ENCODE assay signal across 9 cellular contexts in the genomic region with DNA sequence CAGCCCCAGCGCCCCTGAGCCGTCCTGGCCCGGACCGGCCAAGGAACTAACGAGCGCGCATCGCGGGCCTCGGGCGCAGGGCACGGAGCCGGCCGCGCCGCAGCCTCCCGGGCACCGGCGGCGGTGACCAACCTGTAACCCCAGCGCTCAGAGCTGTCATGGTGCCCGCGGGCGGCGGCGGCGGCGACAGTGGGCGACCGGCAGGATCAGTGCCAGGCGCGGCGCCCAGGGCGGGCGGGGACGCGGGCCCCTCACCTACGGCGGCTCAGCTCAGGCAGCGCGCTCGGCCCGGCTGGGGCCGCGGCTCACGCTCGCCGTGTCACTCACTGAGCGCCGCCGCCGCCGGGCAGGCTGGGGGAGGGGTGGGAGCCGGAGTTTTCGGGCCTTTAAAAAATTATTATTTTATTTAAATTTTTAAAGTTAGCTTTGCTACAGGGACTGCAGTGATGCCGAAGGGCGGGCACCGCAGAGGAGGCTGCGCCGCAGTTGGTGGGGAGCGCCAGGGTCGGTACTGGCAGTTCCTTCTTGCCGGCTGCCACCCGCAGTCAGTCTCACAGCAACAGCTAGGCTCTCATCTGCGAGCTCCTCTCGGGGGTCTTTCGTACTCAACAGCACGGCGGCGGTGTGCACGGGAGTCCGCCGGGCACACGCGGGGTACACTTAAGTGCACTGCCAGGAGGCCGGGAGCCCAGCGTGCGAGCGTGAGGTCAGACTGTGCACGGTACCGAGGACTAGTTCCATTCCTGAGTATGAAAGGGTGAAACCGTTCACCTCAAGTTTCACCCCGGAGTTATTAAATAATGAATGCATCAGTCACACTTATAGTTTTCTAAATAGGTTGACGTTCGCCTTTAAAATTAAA. TPM values are rescaled to one million over a fixed set of nuclear protein-coding genes. Genes with fewer than 3 reads are reported as not detected.
DNase-seq lines count a peak whose midpoint lies in the region; ATAC-seq and TF ChIP-seq lines count a peak whose summit lies in the region.
"Had no signal": no experiment of that assay in that cellular context is flagged by ENCODE, and none has a peak within 500 bp of the region (broad histone marks: within the 10 kb centered on the region; RNA-seq: fewer than 3 reads in every experiment).

A gene (minus strand): TSS at position 328 of the 862 bp plus-strand sequence. CDS start 17,382 bp downstream, outside the sequence.

- H3K27me3 Mint-ChIP-seq in activated naive CD8-positive, alpha-beta T cell treated with anti-CD3 and anti-CD28 coated beads for 36 hours, result peaks cover 52% of the 10 kb centered on the region

- no peaks in the 10 kb centered on the region for H3K36me3 ChIP-seq in A673 (ENCODE audit: insufficient read depth, low read length, poor library complexity, severe bottlenecking)
- no peaks in the 10 kb centered on the region for H3K36me3 ChIP-seq in HAP-1 (replicated peaks)
- no peaks in the 10 kb centered on the region for H3K36me3 ChIP-seq in rectal smooth muscle tissue (ENCODE audit: control insufficient read depth, insufficient read depth, low read length)

- POLR2A ChIA-PET in A673 (lab: Charles Lee; ENCODE audit: low non-redundant PET), result no interaction called here

- in situ Hi-C loops in HAP-1 (cut with MboI; ENCODE audit: low sequenced_read_pairs), result no loop called here

- no TSS peak for BruUV-seq in A673 (replicated peaks; lab: Mats Ljungman, UMichigan)

- intact Hi-C loops in A673 (cut with micrococcal nuclease; ENCODE audit: unreplicated experiment) (no loop called here), right cardiac atrium (cut with DNase I) (no loop called here)

- peaks cover 8% of the 10 kb centered on the region for H3K4me1 ChIP-seq in A673 (ENCODE audit: insufficient read depth, low read length, poor library complexity, severe bottlenecking)
- no peaks in the 10 kb centered on the region for H3K4me1 ChIP-seq in HAP-1
- no peaks in the 10 kb centered on the region for H3K4me1 ChIP-seq in right cardiac atrium (ENCODE audit: control insufficient read depth, insufficient read depth, low read length)
- H3K4me1 ChIP-seq in rectal smooth muscle tissue (ENCODE audit: control insufficient read depth, insufficient read depth, low read length), result no peaks in the 10 kb centered on the region

- no peak within 1 kb of the TSS for H3K27ac ChIP-seq in A673 (ENCODE audit: low read depth, low read length, poor library complexity, severe bottlenecking)
- peak within 1 kb of the TSS; percentile 77 for H3K27ac ChIP-seq in right cardiac atrium (ENCODE audit: low read length)
- H3K27ac ChIP-seq in rectal smooth muscle tissue (ENCODE audit: low read depth, low read length), result no peak within 1 kb of the TSS

- ATAC-seq in right cardiac atrium, result peak; percentile 86 to 88

- H3K4me3 Mint-ChIP-seq in activated naive CD8-positive, alpha-beta T cell treated with anti-CD3 and anti-CD28 coated beads for 36 hours, result peak within 1 kb of the TSS; percentile 52

- H3K9me3 ChIP-seq in A673 (ENCODE audit: low read depth, low read length, poor library complexity, severe bottlenecking) (no peaks in the 10 kb centered on the region), HAP-1 (no peaks in the 10 kb centered on the region), right cardiac atrium (ENCODE audit: control insufficient read depth, low read length) (no peaks in the 10 kb centered on the region)

- no peaks in the 10 kb centered on the region for H3K9me3 Mint-ChIP-seq in activated naive CD8-positive, alpha-beta T cell treated with anti-CD3 and anti-CD28 coated beads for 36 hours

- DNase-seq in A673 (ENCODE audit: low spot score) (peak; percentile 25), HAP-1 (ENCODE audit: low spot score in 2 of 2) (peak in 1 of 2 experiments; percentile 11), right cardiac atrium (peak; percentile 24 to 78 (median 73)), RPMI8226 (no peak), OCI-M2 (lab: John Stamatoyannopoulos, UW; ENCODE audit: unreplicated experiment) (no peak), SW480 (ENCODE audit: low spot score) (no peak)
- no peak for DNase-seq in activated naive CD8-positive, alpha-beta T cell treated with anti-CD3 and anti-CD28 coated beads for 36 hours

- 1% methylated on average over 85 of the region's 85 CpGs for WGBS in right cardiac atrium

- peaks cover 3% of the 10 kb centered on the region for H3K4me1 Mint-ChIP-seq in activated naive CD8-positive, alpha-beta T cell treated with anti-CD3 and anti-CD28 coated beads for 36 hours

- TF ChIP-seq CTCF in A673 (conservative IDR thresholded peaks at IDR 0.05; ENCODE audit: low read depth, low read length), result no peak

- no peaks in the 10 kb centered on the region for H3K36me3 Mint-ChIP-seq in activated naive CD8-positive, alpha-beta T cell treated with anti-CD3 and anti-CD28 coated beads for 36 hours

- peak within 1 kb of the TSS; percentile 52 for H3K4me3 ChIP-seq in A673 (ENCODE audit: low read depth, low read length, poor library complexity, severe bottlenecking)
- H3K4me3 ChIP-seq in HAP-1, result peak within 1 kb of the TSS; percentile 13; the same call in 1 of the 2 replicates
- H3K4me3 ChIP-seq in right cardiac atrium (ENCODE audit: low read length), result peak within 1 kb of the TSS; percentile 93
- H3K4me3 ChIP-seq in rectal smooth muscle tissue (ENCODE audit: low read length), result peak within 1 kb of the TSS; percentile 41
- H3K4me3 ChIP-seq: GM12878 had no signal

- H3K27me3 ChIP-seq in A673 (replicated peaks; ENCODE audit: insufficient read depth, low read depth, low read length, poor library complexity) (no peaks in the 10 kb centered on the region), HAP-1 (ENCODE audit: low read depth) (peaks cover 11% of the 10 kb centered on the region), right cardiac atrium (ENCODE audit: control insufficient read depth, insufficient read depth) (no peaks in the 10 kb centered on the region), rectal smooth muscle tissue (ENCODE audit: control insufficient read depth, insufficient read depth, low read length) (peaks cover 3% of the 10 kb centered on the region)

- no peak within 1 kb of the TSS for H3K9ac ChIP-seq in rectal smooth muscle tissue (ENCODE audit: low read length)

- H3K27ac Mint-ChIP-seq in activated naive CD8-positive, alpha-beta T cell treated with anti-CD3 and anti-CD28 coated beads for 36 hours, result no peak within 1 kb of the TSS

- CTCF ChIA-PET in A673 (lab: Charles Lee), result no interaction called here

RNA-seq across cellular contexts. Expression of the gene that starts here (rescaled TPM):
- 0.35 and 0.52 TPM in 2 replicates for total RNA-seq in A673 (2021)
- not detected for total RNA-seq in activated naive CD8-positive, alpha-beta T cell treated with anti-CD3 and anti-CD28 coated beads for 36 hours
- 10 to 100 TPM; 12.8 to 17.0 (median 14.9) TPM for total RNA-seq in right cardiac atrium
- 5.2 TPM for polyA plus RNA-seq in right cardiac atrium
- total RNA-seq: GM12878 had no signal

Comparison
In these comparisons a context has a peak if more than half of its experiments do, and no peak if none do; other contexts are left out.
1. Peak in DNase-seq and H3K4me3 ChIP-seq in A673; RNA of the gene not detected or under 1 TPM.
2. DNase-seq: peak in right cardiac atrium (3 of 3); none in activated naive CD8-positive, alpha-beta T cell treated with anti-CD3 and anti-CD28 coated beads for 36 hours (single experiment), RPMI8226 (single experiment), OCI-M2 (single experiment) and SW480 (single experiment).
3. H3K4me3 ChIP-seq: peak in every context shown above with its lines; median percentile 93 in right cardiac atrium; 52 in A673; 41 in rectal smooth muscle tissue; 13 in HAP-1.